ENCODE assay signal across 2 cellular contexts in the genomic region with DNA sequence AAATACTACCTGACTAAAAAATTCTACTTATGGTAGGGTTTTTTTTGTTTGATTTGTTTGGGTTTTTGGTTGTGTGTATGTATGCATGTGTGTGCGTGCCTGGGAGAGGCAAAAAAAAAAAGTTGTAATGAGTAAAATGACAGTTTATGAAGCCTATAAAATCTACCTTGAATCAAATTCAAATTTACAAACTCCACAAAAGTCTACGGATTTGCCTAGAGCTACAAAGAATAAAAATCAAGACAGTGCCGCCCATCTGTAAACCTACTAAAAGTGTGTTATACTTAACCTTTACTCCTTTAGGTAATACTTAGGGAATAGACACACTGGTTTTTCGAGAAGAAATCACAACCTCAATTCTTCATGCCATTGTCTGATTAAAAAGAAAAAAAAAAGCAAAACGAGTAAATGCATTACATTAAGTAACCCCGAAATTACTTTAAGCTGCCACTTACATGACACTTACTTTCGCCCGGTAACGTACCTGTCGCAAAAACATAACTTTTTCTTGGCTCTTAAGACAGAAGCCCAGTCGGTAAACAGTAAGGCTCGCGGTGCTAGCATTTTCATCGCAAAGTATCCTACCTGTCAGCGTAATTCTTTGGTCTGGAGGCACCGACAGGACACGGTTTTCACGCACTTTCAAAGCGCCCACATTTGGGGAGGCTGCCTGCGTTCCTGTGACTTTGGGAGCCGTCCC.
TF ChIP-seq lines count a peak whose summit lies in the region.

No MANE protein-coding gene starts in this region.

TF ChIP-seq in A549, 52 proteins besides CTCF, POLR2A, EP300 and RAD21:
- peak; percentile 33 for TF ChIP-seq MAFK (IDR thresholded peaks at IDR 0.05; ENCODE audit: partially characterized antibody)
- no peak for TF ChIP-seq HEYL (CRISPR knock-in tag; IDR thresholded peaks at IDR 0.05)
TF ChIP-seq in A549: peak in this region for 1.

TF ChIP-seq in K562, 482 proteins besides CTCF, POLR2A, EP300 and RAD21:
- TF ChIP-seq ZNF436 (CRISPR knock-in tag; IDR thresholded peaks at IDR 0.05): no peak
- TF ChIP-seq CHD1 (IDR thresholded peaks at IDR 0.05; ENCODE audit: low read length): peak; percentile 30
- TF ChIP-seq ZNF324 (CRISPR knock-in tag; IDR thresholded peaks at IDR 0.05): no peak
- no peak for TF ChIP-seq HDAC8 (tag; IDR thresholded peaks at IDR 0.05)
- no peak for TF ChIP-seq NR1H2 (CRISPR knock-in tag; IDR thresholded peaks at IDR 0.05)
- TF ChIP-seq ZNF316 (IDR thresholded peaks at IDR 0.05): peak; percentile 47; the same call in 1 of the 2 replicates
- TF ChIP-seq, protein P1, sequence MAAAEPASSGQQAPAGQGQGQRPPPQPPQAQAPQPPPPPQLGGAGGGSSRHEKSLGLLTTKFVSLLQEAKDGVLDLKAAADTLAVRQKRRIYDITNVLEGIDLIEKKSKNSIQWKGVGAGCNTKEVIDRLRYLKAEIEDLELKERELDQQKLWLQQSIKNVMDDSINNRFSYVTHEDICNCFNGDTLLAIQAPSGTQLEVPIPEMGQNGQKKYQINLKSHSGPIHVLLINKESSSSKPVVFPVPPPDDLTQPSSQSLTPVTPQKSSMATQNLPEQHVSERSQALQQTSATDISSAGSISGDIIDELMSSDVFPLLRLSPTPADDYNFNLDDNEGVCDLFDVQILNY (CRISPR knock-in tag; IDR thresholded peaks at IDR 0.05): no peak
- TF ChIP-seq KHSRP (IDR thresholded peaks at IDR 0.05): no peak
- TF ChIP-seq TEAD1 (CRISPR knock-in tag; IDR thresholded peaks at IDR 0.05): no peak
- peak; percentile 32; the same call in 1 of the 2 replicates for TF ChIP-seq C11orf30 (IDR thresholded peaks at IDR 0.05; ENCODE audit: low read depth)
- TF ChIP-seq KAT7 (CRISPR knock-in tag; IDR thresholded peaks at IDR 0.05; ENCODE audit: borderline replicate concordance): no peak
- no peak for TF ChIP-seq ZNF75A (CRISPR knock-in tag; IDR thresholded peaks at IDR 0.05)
- TF ChIP-seq CBFB (CRISPR knock-in tag; IDR thresholded peaks at IDR 0.05): 0 out of 2 replicates have a peak, but pooled peaks have one; percentile 32
- no peak for TF ChIP-seq RBM34 (IDR thresholded peaks at IDR 0.05; ENCODE audit: borderline replicate concordance, insufficient read depth, low read length)
- TF ChIP-seq GABPB2 (CRISPR knock-in tag; conservative IDR thresholded peaks at IDR 0.05): no peak
- TF ChIP-seq CHD2 (IDR thresholded peaks at IDR 0.05; ENCODE audit: low read depth, low read length): no peak
- TF ChIP-seq, protein P2, sequence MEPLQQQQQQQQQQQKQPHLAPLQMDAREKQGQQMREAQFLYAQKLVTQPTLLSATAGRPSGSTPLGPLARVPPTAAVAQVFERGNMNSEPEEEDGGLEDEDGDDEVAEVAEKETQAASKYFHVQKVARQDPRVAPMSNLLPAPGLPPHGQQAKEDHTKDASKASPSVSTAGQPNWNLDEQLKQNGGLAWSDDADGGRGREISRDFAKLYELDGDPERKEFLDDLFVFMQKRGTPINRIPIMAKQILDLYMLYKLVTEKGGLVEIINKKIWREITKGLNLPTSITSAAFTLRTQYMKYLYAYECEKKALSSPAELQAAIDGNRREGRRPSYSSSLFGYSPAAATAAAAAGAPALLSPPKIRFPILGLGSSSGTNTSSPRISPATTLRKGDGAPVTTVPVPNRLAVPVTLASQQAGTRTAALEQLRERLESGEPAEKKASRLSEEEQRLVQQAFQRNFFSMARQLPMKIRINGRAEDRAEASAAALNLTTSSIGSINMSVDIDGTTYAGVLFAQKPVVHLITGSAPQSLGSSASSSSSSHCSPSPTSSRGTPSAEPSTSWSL (CRISPR knock-in tag; IDR thresholded peaks at IDR 0.05; ENCODE audit: borderline replicate concordance): no peak
- no peak for TF ChIP-seq TCF3 (CRISPR knock-in tag; IDR thresholded peaks at IDR 0.05)
- no peak for TF ChIP-seq ELF4 (CRISPR knock-in tag; IDR thresholded peaks at IDR 0.05)
- 0 out of 4 replicates have a peak, but pooled peaks of 1 of the 2 experiments have one; percentile 26 for TF ChIP-seq KDM1A (IDR thresholded peaks at IDR 0.05)
- no peak for TF ChIP-seq BCOR (IDR thresholded peaks at IDR 0.05)
- TF ChIP-seq ETV5 (CRISPR knock-in tag; IDR thresholded peaks at IDR 0.05; ENCODE audit: low read depth): 0 out of 2 replicates have a peak, but pooled peaks have one; percentile 21
